In genomic region chr3:160754855-160755747, GRCh38 we compare ENCODE assay signal across 8 cellular contexts. TPM values are rescaled to one million over a fixed set of nuclear protein-coding genes. Genes with fewer than 3 reads are reported as not detected.
A peak's percentile ranks its signal among the peaks of the same experiment; 100 is the strongest.
DNase-seq lines count a peak whose midpoint lies in the region; TF ChIP-seq lines count a peak whose summit lies in the region.

No MANE protein-coding gene starts in this region.

- no peaks in the 10 kb centered on the region for H3F3A ChIP-seq in neural cell (ENCODE audit: insufficient read depth, low read length, poor library complexity, severe bottlenecking)

- in situ Hi-C loops in G401 (cut with HindIII; ENCODE audit: low sequenced_read_pairs) = no loop called here
- in situ Hi-C loops in HAP-1 (cut with MboI; ENCODE audit: low sequenced_read_pairs) = no loop called here

- H3K4me1 ChIP-seq in HAP-1 = peaks cover 18% of the 10 kb centered on the region

- peak overlapping the region; percentile 94 for H3K27ac Mint-ChIP-seq in stimulated activated naive CD8-positive, alpha-beta T cell treated with anti-CD3 and anti-CD28 coated beads, Interleukin-15, Interleukin-2, amounts not matched to agents 100 ng/mL and 50 ng/mL, for 24 hours

- peak; percentile 11 for TF ChIP-seq CTCF in neural cell (IDR thresholded peaks at IDR 0.05; ENCODE audit: poor library complexity, severe bottlenecking)

- H3K36me3 Mint-ChIP-seq in stimulated activated naive CD8-positive, alpha-beta T cell treated with anti-CD3 and anti-CD28 coated beads, Interleukin-15, Interleukin-2, amounts not matched to agents 100 ng/mL and 50 ng/mL, for 24 hours (ENCODE audit: low read depth) = no peaks in the 10 kb centered on the region

- H3K27ac ChIP-seq in neural cell (ENCODE audit: low read length) = peak overlapping the region; percentile 90

- no peaks in the 10 kb centered on the region for H3K9me2 ChIP-seq in neural cell (ENCODE audit: insufficient read depth, low read length)

- peak overlapping the region; percentile 85 for H2AFZ ChIP-seq in neural cell (ENCODE audit: low read depth, low read length)

- H3K4me2 ChIP-seq in neural cell (ENCODE audit: low read length) = no peak overlapping the region

- no peaks in the 10 kb centered on the region for H3K9me3 Mint-ChIP-seq in stimulated activated naive CD8-positive, alpha-beta T cell treated with anti-CD3 and anti-CD28 coated beads, Interleukin-15, Interleukin-2, amounts not matched to agents 100 ng/mL and 50 ng/mL, for 24 hours

- no peaks in the 10 kb centered on the region for H3K9me3 ChIP-seq in HAP-1
- no peaks in the 10 kb centered on the region for H3K9me3 ChIP-seq in neural cell (ENCODE audit: low read length)

- H3K4me3 ChIP-seq in HAP-1 = peak overlapping the region; percentile 87
- peak overlapping the region; percentile 93 for H3K4me3 ChIP-seq in neural cell (ENCODE audit: low read length)

- peak; percentile 15 for TF ChIP-seq RAD21 in neural cell (conservative IDR thresholded peaks at IDR 0.05)

- H3K9ac ChIP-seq in neural cell (ENCODE audit: low read length) = peak overlapping the region; percentile 85

- no peaks in the 10 kb centered on the region for H3K36me3 ChIP-seq in HAP-1 (replicated peaks)
- H3K36me3 ChIP-seq in neural cell (ENCODE audit: insufficient read depth, low read length) = no peaks in the 10 kb centered on the region

- H3K27me3 ChIP-seq in HAP-1 (ENCODE audit: low read depth) (no peaks in the 10 kb centered on the region), neural cell (ENCODE audit: insufficient read depth, low read depth, low read length) (no peaks in the 10 kb centered on the region)

- H3K4me3 Mint-ChIP-seq in stimulated activated naive CD8-positive, alpha-beta T cell treated with anti-CD3 and anti-CD28 coated beads, Interleukin-15, Interleukin-2, amounts not matched to agents 100 ng/mL and 50 ng/mL, for 24 hours = peak overlapping the region; percentile 93

- H3K79me2 ChIP-seq in neural cell (replicated peaks; ENCODE audit: insufficient read depth, low read length) = peaks cover 33% of the 10 kb centered on the region

- no peaks in the 10 kb centered on the region for H4K20me1 ChIP-seq in neural cell (ENCODE audit: insufficient read depth)

- peaks cover 24% of the 10 kb centered on the region for H3K27me3 Mint-ChIP-seq in stimulated activated naive CD8-positive, alpha-beta T cell treated with anti-CD3 and anti-CD28 coated beads, Interleukin-15, Interleukin-2, amounts not matched to agents 100 ng/mL and 50 ng/mL, for 24 hours

- H3K4me1 Mint-ChIP-seq in stimulated activated naive CD8-positive, alpha-beta T cell treated with anti-CD3 and anti-CD28 coated beads, Interleukin-15, Interleukin-2, amounts not matched to agents 100 ng/mL and 50 ng/mL, for 24 hours (ENCODE audit: low read depth) = peaks cover 28% of the 10 kb centered on the region

- TF ChIP-seq EP300 in neural cell (conservative IDR thresholded peaks at IDR 0.05; ENCODE audit: poor library complexity, severe bottlenecking) = peak; percentile 63

- DNase-seq in G401 (ENCODE audit: low spot score) (peak; percentile 92), HAP-1 (ENCODE audit: low spot score in 2 of 2) (peak; percentile 88 to 94), M059J (ENCODE audit: low read depth) (peak; percentile 93), SHP77 (lab: John Stamatoyannopoulos, UW) (peak; percentile 81 to 85), activated gamma-delta T cell (lab: John Stamatoyannopoulos, UW) (peak; percentile 88), fibroblast of the conjunctiva (ENCODE audit: low read depth) (peak; percentile 85)

TF ChIP-seq in neural cell, 6 proteins besides CTCF, POLR2A, EP300 and RAD21:
- TF ChIP-seq SMC3 (conservative IDR thresholded peaks at IDR 0.05; ENCODE audit: poor library complexity) (peak; percentile 26), REST (IDR thresholded peaks at IDR 0.05; ENCODE audit: borderline replicate concordance) (peak; percentile 93), TAF1 (IDR thresholded peaks at IDR 0.05; ENCODE audit: low read depth) (no peak), MXI1 (conservative IDR thresholded peaks at IDR 0.05; ENCODE audit: poor library complexity, severe bottlenecking) (peak; percentile 64), EZH2 (IDR thresholded peaks at IDR 0.05; ENCODE audit: borderline replicate concordance, insufficient read depth, low read length, poor library complexity, severe bottlenecking) (no peak), POLR2AphosphoS5 (IDR thresholded peaks at IDR 0.05) (peak; percentile 86)

RNA-seq across cellular contexts. Expression of gene PPM1L, which starts 0.9 kb away (rescaled TPM):
- total RNA-seq in G401 (2014; rRNA removed; shearing (Covaris generic)) = under 0.01 TPM in 1 of 2 replicates, not detected in the other
- total RNA-seq in M059J (2014; rRNA removed; shearing (Covaris generic)) = 0.84 and 3.7 TPM in 2 replicates
- polyA plus RNA-seq in neural cell = 24.9 and 28.3 TPM in 2 replicates
- polyA minus RNA-seq in neural cell = 118 and 120 TPM in 2 replicates

Comparison
In these comparisons a context has a peak if more than half of its experiments do, and no peak if none do; other contexts are left out.
1. Peak in every context shown above with its lines: DNase-seq, H3K4me3 ChIP-seq and H3K27ac ChIP-seq.